ENCODE assay signal across 9 cellular contexts in the genomic region with DNA sequence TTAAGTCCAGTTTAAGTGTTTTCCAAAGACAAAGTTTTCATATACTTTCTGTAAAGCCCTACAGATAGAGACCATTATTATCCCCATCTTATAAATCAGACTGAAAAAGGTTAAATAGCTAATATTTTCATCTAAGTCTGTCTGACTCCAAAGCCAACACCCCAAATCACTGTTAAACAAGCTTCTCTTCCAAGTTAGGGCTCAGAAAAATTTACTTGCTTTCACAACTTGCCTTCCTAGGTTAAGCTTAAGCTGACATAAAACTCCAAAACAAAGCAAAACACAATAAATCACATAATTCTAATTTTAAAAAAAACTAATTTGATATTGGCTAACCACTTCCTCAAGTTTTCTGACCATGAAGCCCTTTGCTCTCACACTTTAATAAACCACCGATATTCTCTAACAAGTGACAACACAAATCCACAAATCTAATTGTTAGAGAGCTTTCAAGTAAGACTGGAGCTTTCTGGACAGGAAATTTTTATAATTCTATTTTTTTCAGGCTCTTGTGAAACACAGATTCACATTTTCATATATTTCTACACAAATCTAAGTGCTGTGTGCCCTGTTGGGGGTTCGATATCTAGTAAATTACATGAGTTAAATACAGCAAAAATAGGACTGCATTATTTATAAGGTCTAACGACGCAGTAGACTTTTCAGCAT. TPM values are rescaled to one million over a fixed set of nuclear protein-coding genes. Genes with fewer than 3 reads are reported as not detected.
DNase-seq lines count a peak whose midpoint lies in the region; ATAC-seq, FAIRE-seq and TF ChIP-seq lines count a peak whose summit lies in the region.
"Had no signal": no experiment of that assay in that cellular context is flagged by ENCODE, and none has a peak within 500 bp of the region (broad histone marks: within the 10 kb centered on the region; RNA-seq: fewer than 3 reads in every experiment).

No MANE protein-coding gene starts in this region.

- peak overlapping the region; percentile 74 for H3K4me2 ChIP-seq in A549

- 9% methylated on average over 4 of the region's 4 CpGs for WGBS in A549 (ENCODE audit: missing lambda C conversion rate)

- peak overlapping the region; percentile 86 for H3K4me3 ChIP-seq in A549
- H3K4me3 ChIP-seq in MG63, result peak overlapping the region; percentile 94

- peaks cover 48% of the 10 kb centered on the region for H3K36me3 ChIP-seq in MG63

- DNase-seq in A549 (ENCODE audit: low read depth in 1 of 2, low spot score in 1 of 2) (no peak), MG63 (no peak), endothelial cell (ENCODE audit: low spot score) (no peak), neural crest cell (ENCODE audit: low read depth, low spot score) (no peak), HEK293T (ENCODE audit: extremely low spot score) (no peak), activated gamma-delta T cell (lab: John Stamatoyannopoulos, UW) (no peak)
- no peak for DNase-seq in stimulated activated effector memory CD8-positive, alpha-beta T cell treated with anti-CD3 and anti-CD28 coated beads, Interleukin-12 subunit alpha, Interleukin-12 subunit beta, amount 100 ng/mL, for 72 hours (ENCODE audit: low spot score in 2 of 2)
- DNase-seq: activated B cell treated with CpG ODN at 0.5 μM for 24 hours had no signal

- H3K27me3 ChIP-seq in MG63, result no peaks in the 10 kb centered on the region

- peaks cover 32% of the 10 kb centered on the region for H3K4me1 ChIP-seq in A549

- peak overlapping the region; percentile 96 for H3K27ac Mint-ChIP-seq in endothelial cell (ENCODE audit: unreplicated experiment)
- H3K27ac Mint-ChIP-seq in neural crest cell (ENCODE audit: unreplicated experiment), result no peak overlapping the region
- no peak overlapping the region for H3K27ac Mint-ChIP-seq in stimulated activated effector memory CD8-positive, alpha-beta T cell treated with anti-CD3 and anti-CD28 coated beads, Interleukin-12 subunit alpha, Interleukin-12 subunit beta, amount 100 ng/mL, for 72 hours
- H3K27ac Mint-ChIP-seq: activated B cell treated with CpG ODN at 0.5 μM for 24 hours had no signal

- CTCF ChIA-PET in A549 (lab: Yijun Ruan, JAX) (interaction anchor here (0.9 to 2.2 kb wide), 4 partner anchors 65 to 298 kb away, joined by 4 to 16 read pairs (median 8); no protein-coding TSS in a partner anchor), HEK293T (lab: Yijun Ruan, JAX) (interaction anchor here (0.6 to 1.3 kb wide), 3 partner anchors 71 to 296 kb away, joined by 3 to 7 read pairs (median 4); no protein-coding TSS in a partner anchor)

- TF ChIP-seq RAD21 in A549 (conservative IDR thresholded peaks at IDR 0.05 in 1 of 2, IDR thresholded peaks at IDR 0.05 in 1 of 2), result no peak

- peaks cover 7% of the 10 kb centered on the region for H3K27me3 Mint-ChIP-seq in endothelial cell (ENCODE audit: unreplicated experiment)
- peaks cover 30% of the 10 kb centered on the region for H3K27me3 Mint-ChIP-seq in neural crest cell (ENCODE audit: low read depth)

- no peaks in the 10 kb centered on the region for H3K9me3 Mint-ChIP-seq in endothelial cell (ENCODE audit: unreplicated experiment)
- no peaks in the 10 kb centered on the region for H3K9me3 Mint-ChIP-seq in neural crest cell
- no peaks in the 10 kb centered on the region for H3K9me3 Mint-ChIP-seq in stimulated activated effector memory CD8-positive, alpha-beta T cell treated with anti-CD3 and anti-CD28 coated beads, Interleukin-12 subunit alpha, Interleukin-12 subunit beta, amount 100 ng/mL, for 72 hours
- H3K9me3 Mint-ChIP-seq: activated B cell treated with CpG ODN at 0.5 μM for 24 hours had no signal

- H3K4me1 Mint-ChIP-seq in endothelial cell (ENCODE audit: unreplicated experiment) (peaks cover 7% of the 10 kb centered on the region), neural crest cell (peaks cover 18% of the 10 kb centered on the region)
- H3K4me1 Mint-ChIP-seq in stimulated activated effector memory CD8-positive, alpha-beta T cell treated with anti-CD3 and anti-CD28 coated beads, Interleukin-12 subunit alpha, Interleukin-12 subunit beta, amount 100 ng/mL, for 72 hours, result peaks cover 11% of the 10 kb centered on the region

- H3K9me3 ChIP-seq in A549, result no peaks in the 10 kb centered on the region
- H3K9me3 ChIP-seq in MG63, result no peaks in the 10 kb centered on the region

- no peak for TF ChIP-seq EP300 in A549 (IDR thresholded peaks at IDR 0.05)

- H3K4me3 Mint-ChIP-seq in endothelial cell (ENCODE audit: unreplicated experiment), result peak overlapping the region; percentile 94
- H3K4me3 Mint-ChIP-seq in neural crest cell, result peak overlapping the region; percentile 99
- no peak overlapping the region for H3K4me3 Mint-ChIP-seq in stimulated activated effector memory CD8-positive, alpha-beta T cell treated with anti-CD3 and anti-CD28 coated beads, Interleukin-12 subunit alpha, Interleukin-12 subunit beta, amount 100 ng/mL, for 72 hours

- no peak for ATAC-seq in A549
- ATAC-seq in stimulated activated effector memory CD8-positive, alpha-beta T cell treated with anti-CD3 and anti-CD28 coated beads, Interleukin-12 subunit alpha, Interleukin-12 subunit beta, amount 100 ng/mL, for 72 hours, result no peak
- no peak for ATAC-seq in GM18519 (IDR thresholded peaks at IDR 0.05; ENCODE audit: low FRiP score, unreplicated experiment)

- H3K36me3 Mint-ChIP-seq in endothelial cell (ENCODE audit: low read depth, unreplicated experiment) (no peaks in the 10 kb centered on the region), neural crest cell (ENCODE audit: low read depth) (no peaks in the 10 kb centered on the region)
- H3K36me3 Mint-ChIP-seq in stimulated activated effector memory CD8-positive, alpha-beta T cell treated with anti-CD3 and anti-CD28 coated beads, Interleukin-12 subunit alpha, Interleukin-12 subunit beta, amount 100 ng/mL, for 72 hours, result no peaks in the 10 kb centered on the region

- POLR2A ChIA-PET in A549 (lab: Yijun Ruan, JAX), result interaction anchor here (0.6 to 2.0 kb wide), 4 partner anchors 20 to 146 kb away, joined by 3 to 11 read pairs (median 6); a partner anchor contains a TSS
- POLR2A ChIA-PET in HEK293T (lab: Yijun Ruan, JAX), result interaction anchor here (0.8 to 2.2 kb wide), 8 partner anchors 9 to 148 kb away, joined by 3 to 9 read pairs (median 5); a partner anchor contains a TSS

- no peak for TF ChIP-seq POLR2A in A549 (IDR thresholded peaks at IDR 0.05; ENCODE audit: low read length)

- TF ChIP-seq CTCF in A549 (IDR thresholded peaks at IDR 0.05), result no peak
- TF ChIP-seq CTCF in endothelial cell (IDR thresholded peaks at IDR 0.05; ENCODE audit: unreplicated experiment), result no peak
- TF ChIP-seq CTCF in neural crest cell (conservative IDR thresholded peaks at IDR 0.05), result no peak

- no peak for FAIRE-seq in A549 (lab: Jason Lieb, UNC)

- peak overlapping the region; percentile 97 to 99 for H3K27ac ChIP-seq in A549

TF ChIP-seq in A549, 52 proteins besides CTCF, POLR2A, EP300 and RAD21:
- TF ChIP-seq SMC3 (IDR thresholded peaks at IDR 0.05), result no peak
- no peak for TF ChIP-seq EHMT2 (IDR thresholded peaks at IDR 0.05; ENCODE audit: low read depth)

TF ChIP-seq in HEK293T, 16 proteins besides CTCF, POLR2A, EP300 and RAD21:
- TF ChIP-seq L3MBTL2 (conservative IDR thresholded peaks at IDR 0.05) (no peak), TARDBP (IDR thresholded peaks at IDR 0.05) (no peak), NFRKB (IDR thresholded peaks at IDR 0.05) (no peak), SP1 (IDR thresholded peaks at IDR 0.05) (no peak), ARNT (IDR thresholded peaks at IDR 0.05) (no peak), CTBP1 (IDR thresholded peaks at IDR 0.05; ENCODE audit: borderline replicate concordance) (no peak), LEF1 (IDR thresholded peaks at IDR 0.05; ENCODE audit: borderline replicate concordance) (no peak), ELF4 (IDR thresholded peaks at IDR 0.05) (no peak), FOXM1 (IDR thresholded peaks at IDR 0.05; ENCODE audit: borderline replicate concordance) (no peak), FOXK2 (IDR thresholded peaks at IDR 0.05) (no peak), BHLHE40 (IDR thresholded peaks at IDR 0.05; ENCODE audit: borderline replicate concordance) (no peak), ZNF384 (IDR thresholded peaks at IDR 0.05) (no peak), FOXA1 (IDR thresholded peaks at IDR 0.05) (no peak), HDGF (IDR thresholded peaks at IDR 0.05; ENCODE audit: borderline replicate concordance) (no peak), SUZ12 (IDR thresholded peaks at IDR 0.05) (no peak)
- TF ChIP-seq, protein P1, sequence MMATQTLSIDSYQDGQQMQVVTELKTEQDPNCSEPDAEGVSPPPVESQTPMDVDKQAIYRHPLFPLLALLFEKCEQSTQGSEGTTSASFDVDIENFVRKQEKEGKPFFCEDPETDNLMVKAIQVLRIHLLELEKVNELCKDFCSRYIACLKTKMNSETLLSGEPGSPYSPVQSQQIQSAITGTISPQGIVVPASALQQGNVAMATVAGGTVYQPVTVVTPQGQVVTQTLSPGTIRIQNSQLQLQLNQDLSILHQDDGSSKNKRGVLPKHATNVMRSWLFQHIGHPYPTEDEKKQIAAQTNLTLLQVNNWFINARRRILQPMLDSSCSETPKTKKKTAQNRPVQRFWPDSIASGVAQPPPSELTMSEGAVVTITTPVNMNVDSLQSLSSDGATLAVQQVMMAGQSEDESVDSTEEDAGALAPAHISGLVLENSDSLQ (IDR thresholded peaks at IDR 0.05), result no peak

RNA-seq across cellular contexts. Expression of a gene that starts 2.2 kb away (rescaled TPM):
- polyA plus RNA-seq in A549 (2011; rRNA removed), result 104 and 132 TPM in 2 replicates
- 24.7 and 29.7 TPM in 2 replicates for polyA plus RNA-seq in A549 (2012; cell fraction: cytosol; rRNA removed)
- 9.3 and 20.2 TPM in 2 replicates for polyA plus RNA-seq in A549 (2012; cell fraction: nucleus; rRNA removed)
- polyA plus RNA-seq in A549 (2017; fragmentation: RNase III; extraction: RNeasy Plus Mini Kit Qiagen cat#74134 plus additional on column Dnase treatment), result 91.4 to 96.1 TPM (median 91.8 TPM) in 3 replicates
- polyA minus RNA-seq in A549 (2011; rRNA and poly(A)+ RNA removed), result 55.8 and 55.9 TPM in 2 replicates
- total RNA-seq in MG63 (2014; rRNA removed; shearing (Covaris generic); ENCODE audit: low replicate concordance), result 224 and 362 TPM in 2 replicates
- total RNA-seq in endothelial cell (ENCODE audit: unreplicated experiment), result 26.2 TPM
- total RNA-seq in neural crest cell, result 18.4 and 18.5 TPM in 2 replicates
- total RNA-seq: activated B cell treated with CpG ODN at 0.5 μM for 24 hours had no signal
